ENCODE assay signal across 24 cellular contexts in the genomic region with DNA sequence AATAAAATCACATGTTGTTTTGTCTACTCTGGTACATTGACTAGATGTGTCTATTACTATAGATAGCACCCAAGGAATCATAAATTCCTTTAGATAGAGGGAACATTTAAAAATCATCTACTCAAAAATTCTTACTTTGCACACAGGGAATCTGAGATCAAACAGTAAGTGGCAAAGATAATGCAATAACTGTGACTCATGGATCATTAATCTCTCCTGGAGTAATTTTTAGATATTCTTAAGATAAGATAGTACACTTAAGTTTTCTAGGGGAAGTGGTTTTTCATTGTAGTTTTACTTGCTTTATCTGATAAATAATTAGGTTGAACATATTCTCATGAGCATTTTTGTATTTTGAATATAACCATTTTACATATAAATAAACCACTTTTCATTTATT.
"Had no signal": no experiment of that assay in that cellular context is flagged by ENCODE, and none has a peak within 500 bp of the region (broad histone marks: within the 10 kb centered on the region; RNA-seq: fewer than 3 reads in every experiment).

No MANE protein-coding gene starts in this region.

- H3K27ac ChIP-seq: adrenal gland, body of pancreas, Peyer's patch, VCaP had no signal

- H3K36me3 ChIP-seq: adrenal gland, Peyer's patch had no signal

- H3K9me3 ChIP-seq: adrenal gland, body of pancreas, Peyer's patch had no signal

- H3K4me1 ChIP-seq: body of pancreas, Peyer's patch had no signal

- H3K27me3 ChIP-seq: adrenal gland, body of pancreas, Peyer's patch had no signal

- DNase-seq: activated CD4-positive, alpha-beta memory T cell treated with anti-CD3 and anti-CD28 coated beads for 36 hours; activated CD4-positive, alpha-beta T cell treated with anti-CD3 and anti-CD28 coated beads, Interleukin-2, amount 10 ng/mL, durations not matched to agents 7 days and 5 days; activated CD4-positive, CD25-positive, alpha-beta regulatory T cell; activated naive CD4-positive, alpha-beta T cell treated with anti-CD3 and anti-CD28 coated beads, Interleukin-2, amount 50 U/mL, for 16 hours; activated naive CD8-positive, alpha-beta T cell treated with anti-CD3 and anti-CD28 coated beads, Interleukin-2, amount 10 ng/mL, durations not matched to agents 7 days and 5 days; activated T-cell treated with anti-CD3 and anti-CD28 coated beads for 4 hours; activated T-cell treated with anti-CD3 and anti-CD28 coated beads, Interleukin-2, amount 50 U/mL, for 48 hours; adrenal gland; anterior cingulate cortex; body of pancreas; MM.1S; NCI-H1105; NCI-H1436; NCI-H1694 treated with DMSO at 0.1 percent for 48 hours; NCI-H2029 treated with DMSO at 0.1 percent for 48 hours; NCI-H345; NCI-H510A; NCI-H526 treated with DMSO at 0.1 percent for 48 hours; NCI-H82; OCI-M1; Peyer's patch; SHP77; T-helper 1 cell had no signal

- H3K4me3 ChIP-seq: adrenal gland, body of pancreas, Peyer's patch had no signal
